15 cellular contexts compared by ENCODE assay signal in genomic region chr11:58060939-58061672, GRCh38. TPM values are rescaled to one million over a fixed set of nuclear protein-coding genes. Genes with fewer than 3 reads are reported as not detected.
DNase-seq lines count a peak whose midpoint lies in the region; ATAC-seq, FAIRE-seq and TF ChIP-seq lines count a peak whose summit lies in the region.
"Had no signal": no experiment of that assay in that cellular context is flagged by ENCODE, and none has a peak within 500 bp of the region (broad histone marks: within the 10 kb centered on the region; RNA-seq: fewer than 3 reads in every experiment).

No MANE protein-coding gene starts in this region.

- no peak for TF ChIP-seq RAD21 in K562 (CRISPR knock-in tag; conservative IDR thresholded peaks at IDR 0.05 in 1 of 2, IDR thresholded peaks at IDR 0.05 in 1 of 2)

- no peak overlapping the region for H3K9ac ChIP-seq in K562 (ENCODE audit: insufficient read depth in 1 of 2, low read depth in 2 of 2, low read length in 2 of 2)

- no TSS peak for BruUV-seq in K562 (replicated peaks; lab: Mats Ljungman, UMichigan)

- H2AFZ ChIP-seq in K562 (ENCODE audit: low read depth, low read length), result no peak overlapping the region

- TF ChIP-seq POLR2A in K562 (conservative IDR thresholded peaks at IDR 0.05), result no peak
- TF ChIP-seq POLR2A in prostate gland (IDR thresholded peaks at IDR 0.05), result no peak

- H3K9me3 ChIP-seq in K562 (replicated peaks; ENCODE audit: control insufficient read depth, insufficient read depth, low read depth, low read length), result no peaks in the 10 kb centered on the region
- H3K9me3 ChIP-seq in prostate gland, result no peaks in the 10 kb centered on the region

- H3K79me2 ChIP-seq in K562 (ENCODE audit: control insufficient read depth, insufficient read depth, low read length), result no peaks in the 10 kb centered on the region

- H3K4me2 ChIP-seq in K562 (ENCODE audit: insufficient read depth, low read length), result no peak overlapping the region

- H3K4me1 ChIP-seq in K562 (replicated peaks in 1 of 2; ENCODE audit: control insufficient read depth in 2 of 2, insufficient read depth in 2 of 2, low read length in 2 of 2) (no peaks in the 10 kb centered on the region), prostate gland (replicated peaks) (no peaks in the 10 kb centered on the region)

- 0% methylated on average over 6 of the region's 6 CpGs for WGBS in K562 (ENCODE audit: insufficient coverage, low coverage, missing lambda C conversion rate)
- 64% methylated on average over 6 of the region's 6 CpGs for WGBS in prostate gland

- H3K4me3 ChIP-seq in K562 (no peak overlapping the region), prostate gland (no peak overlapping the region)

- TF ChIP-seq EP300 in K562 (IDR thresholded peaks at IDR 0.05; ENCODE audit: low read length), result no peak

- no peaks in the 10 kb centered on the region for H4K20me1 ChIP-seq in K562 (replicated peaks; ENCODE audit: control insufficient read depth, insufficient read depth, low read length)

- intact Hi-C loops in K562 (cut with micrococcal nuclease) (loop anchor here (10.0 kb wide), 2 partner anchors 226 to 396 kb away; partner anchors contain the start of gene ZDHHC5), prostate gland (cut with DNase I) (no loop called here)

- POLR2A ChIA-PET in K562 (lab: Yijun Ruan, JAX), result no interaction called here

- FAIRE-seq in K562 (lab: Jason Lieb, UNC) (peak; percentile 46), urothelium cell line (lab: Jason Lieb, UNC) (no peak)
- FAIRE-seq: D721Med had no signal

- ATAC-seq in K562, result 0 out of 3 replicates have a peak, but pooled peaks have one; percentile 60

- peak; percentile 8 for DNase-seq in NCI-H748 (lab: John Stamatoyannopoulos, UW; ENCODE audit: unreplicated experiment)
- no peak for DNase-seq in NCI-H748 treated with DMSO at 0.1 percent for 48 hours (lab: John Stamatoyannopoulos, UW)
- no peak for DNase-seq in K562 (ENCODE audit: extremely low read depth in 1 of 4, low spot score in 3 of 4)
- DNase-seq in islet precursor cell, result peak; percentile 73
- peak; percentile 26 for DNase-seq in urothelium cell line (ENCODE audit: low spot score)
- no peak for DNase-seq in prostate gland (ENCODE audit: low spot score)
- DNase-seq in NCI-H187 (lab: John Stamatoyannopoulos, UW), result no peak
- DNase-seq in GDM1 (lab: John Stamatoyannopoulos, UW), result no peak
- DNase-seq: activated T-cell treated with anti-CD3 and anti-CD28 coated beads, Interleukin-2, amount 50 U/mL, for 72 hours; NCI-H1105; NCI-H524 had no signal

- no peak for TF ChIP-seq CTCF in K562 (IDR thresholded peaks at IDR 0.05 in 2 of 3, conservative IDR thresholded peaks at IDR 0.05 in 1 of 3; ENCODE audit: insufficient read depth in 2 of 3, low read depth in 1 of 3, low read length in 3 of 3)
- TF ChIP-seq CTCF in prostate gland (IDR thresholded peaks at IDR 0.05), result no peak

- in situ Hi-C loops in K562 (cut with MboI), result no loop called here

- no peaks in the 10 kb centered on the region for H3K27me3 ChIP-seq in K562 (ENCODE audit: control insufficient read depth in 2 of 2, insufficient read depth in 2 of 2, low read length in 2 of 2)
- H3K27me3 ChIP-seq in prostate gland (replicated peaks; ENCODE audit: insufficient read depth), result no peaks in the 10 kb centered on the region

- no peaks in the 10 kb centered on the region for H3K9me1 ChIP-seq in K562 (ENCODE audit: control insufficient read depth, insufficient read depth, low read length)

- H3K36me3 ChIP-seq in K562 (ENCODE audit: control insufficient read depth, insufficient read depth, low read length) (no peaks in the 10 kb centered on the region), prostate gland (no peaks in the 10 kb centered on the region)

- CTCF ChIA-PET in K562 (lab: Yijun Ruan, JAX; ENCODE audit: low intra/inter-chr PET ratio), result no interaction called here

- no peak overlapping the region for H3K27ac ChIP-seq in K562 (ENCODE audit: extremely low read depth, low read depth, low read length)
- no peak overlapping the region for H3K27ac ChIP-seq in prostate gland
- H3K27ac ChIP-seq: 22Rv1 had no signal

TF ChIP-seq in K562, 482 proteins besides CTCF, POLR2A, EP300 and RAD21 (continues in another document):
- TF ChIP-seq ZZZ3 (IDR thresholded peaks at IDR 0.05), result no peak
- no peak for TF ChIP-seq ZKSCAN1 (IDR thresholded peaks at IDR 0.05; ENCODE audit: low read depth, low read length)
- no peak for TF ChIP-seq ZNF707 (CRISPR knock-in tag; conservative IDR thresholded peaks at IDR 0.05)
- TF ChIP-seq PCBP1 (IDR thresholded peaks at IDR 0.05; ENCODE audit: low read depth, low read length, poor library complexity, severe bottlenecking), result no peak
- no peak for TF ChIP-seq RHOXF2B (CRISPR knock-in tag; conservative IDR thresholded peaks at IDR 0.05)
- TF ChIP-seq TAL1 (IDR thresholded peaks at IDR 0.05), result no peak
- TF ChIP-seq E2F4 (CRISPR knock-in tag; IDR thresholded peaks at IDR 0.05; ENCODE audit: low read depth), result no peak
- TF ChIP-seq CHD2 (IDR thresholded peaks at IDR 0.05; ENCODE audit: low read depth, low read length), result no peak
- TF ChIP-seq ZNF316 (IDR thresholded peaks at IDR 0.05), result no peak
- TF ChIP-seq NFIX (CRISPR knock-in tag; IDR thresholded peaks at IDR 0.05; ENCODE audit: low read depth), result no peak
- TF ChIP-seq, protein P1, sequence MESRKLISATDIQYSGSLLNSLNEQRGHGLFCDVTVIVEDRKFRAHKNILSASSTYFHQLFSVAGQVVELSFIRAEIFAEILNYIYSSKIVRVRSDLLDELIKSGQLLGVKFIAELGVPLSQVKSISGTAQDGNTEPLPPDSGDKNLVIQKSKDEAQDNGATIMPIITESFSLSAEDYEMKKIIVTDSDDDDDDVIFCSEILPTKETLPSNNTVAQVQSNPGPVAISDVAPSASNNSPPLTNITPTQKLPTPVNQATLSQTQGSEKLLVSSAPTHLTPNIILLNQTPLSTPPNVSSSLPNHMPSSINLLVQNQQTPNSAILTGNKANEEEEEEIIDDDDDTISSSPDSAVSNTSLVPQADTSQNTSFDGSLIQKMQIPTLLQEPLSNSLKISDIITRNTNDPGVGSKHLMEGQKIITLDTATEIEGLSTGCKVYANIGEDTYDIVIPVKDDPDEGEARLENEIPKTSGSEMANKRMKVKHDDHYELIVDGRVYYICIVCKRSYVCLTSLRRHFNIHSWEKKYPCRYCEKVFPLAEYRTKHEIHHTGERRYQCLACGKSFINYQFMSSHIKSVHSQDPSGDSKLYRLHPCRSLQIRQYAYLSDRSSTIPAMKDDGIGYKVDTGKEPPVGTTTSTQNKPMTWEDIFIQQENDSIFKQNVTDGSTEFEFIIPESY (CRISPR knock-in tag; IDR thresholded peaks at IDR 0.05), result no peak

RNA-seq across cellular contexts. Expression of gene OR6Q1, which starts 30.4 kb away (rescaled TPM):
- not detected in 2 replicates for total RNA-seq in K562 (2011; cell fraction: chromatin; rRNA removed; ENCODE audit: low replicate concordance)
- not detected in 2 replicates for total RNA-seq in K562 (2011; cell fraction: nucleolus; rRNA removed)
- not detected in 2 replicates for total RNA-seq in K562 (2011; cell fraction: nucleoplasm; rRNA removed)
- total RNA-seq in K562 (2014; rRNA removed) (not detected in 2 replicates), K562 (2014; rRNA removed; fragmentation: Illumina TruSeq; extraction: Trizol) (not detected in 2 replicates), K562 (2015; rRNA removed; fragmentation: Illumina TruSeq; extraction: Trizol) (not detected in 2 replicates), K562 (2021) (not detected in 2 replicates), prostate gland (not detected)
- polyA plus RNA-seq in K562 (2011; rRNA removed) (not detected in 2 replicates), K562 (2014; fragmentation: Illumina TruSeq; extraction: Trizol) (not detected in 2 replicates), K562 (2014; fragmentation: Nextera tagmentation; extraction: Ambion mirVana) (not detected), K562 (2014; rRNA removed) (not detected in 2 replicates)
- polyA plus RNA-seq in K562 (2011; cell fraction: cytosol; rRNA removed), result not detected in 2 replicates
- not detected in 2 replicates for polyA plus RNA-seq in K562 (2011; cell fraction: nucleus; rRNA removed)
- not detected in 2 replicates for polyA plus RNA-seq in K562 (2012)
- not detected in 2 replicates for polyA minus RNA-seq in K562 (2011; rRNA and poly(A)+ RNA removed)
- polyA minus RNA-seq in K562 (2011; cell fraction: cytosol; rRNA and poly(A)+ RNA removed), result not detected in 2 replicates
- not detected in 2 replicates for polyA minus RNA-seq in K562 (2011; cell fraction: nucleus; rRNA and poly(A)+ RNA removed)
- total RNA-seq: activated T-cell treated with anti-CD3 and anti-CD28 coated beads, Interleukin-2, amount 50 U/mL, for 72 hours; HT-29; myocyte had no signal

RNA-seq across cellular contexts. Expression of gene OR9Q1, which starts 37.4 kb away (rescaled TPM):
- total RNA-seq in K562 (2011; cell fraction: chromatin; rRNA removed; ENCODE audit: low replicate concordance), result not detected in 2 replicates
- total RNA-seq in K562 (2011; cell fraction: nucleolus; rRNA removed), result not detected in 2 replicates
- not detected in 2 replicates for total RNA-seq in K562 (2011; cell fraction: nucleoplasm; rRNA removed)
- not detected in 2 replicates for total RNA-seq in K562 (2014; rRNA removed)
- total RNA-seq in K562 (2014; rRNA removed; fragmentation: Illumina TruSeq; extraction: Trizol), result not detected in 2 replicates
- not detected in 2 replicates for total RNA-seq in K562 (2015; rRNA removed; fragmentation: Illumina TruSeq; extraction: Trizol)
- not detected in 2 replicates for total RNA-seq in K562 (2021)
- polyA plus RNA-seq in K562 (2011; rRNA removed), result not detected in 2 replicates
- not detected in 2 replicates for polyA plus RNA-seq in K562 (2011; cell fraction: cytosol; rRNA removed)
- not detected in 2 replicates for polyA plus RNA-seq in K562 (2011; cell fraction: nucleus; rRNA removed)
- polyA plus RNA-seq in K562 (2012), result not detected in 2 replicates
- polyA plus RNA-seq in K562 (2014; fragmentation: Illumina TruSeq; extraction: Trizol), result not detected in 2 replicates
- polyA plus RNA-seq in K562 (2014; fragmentation: Nextera tagmentation; extraction: Ambion mirVana), result not detected
- not detected in 2 replicates for polyA plus RNA-seq in K562 (2014; rRNA removed)
- not detected in 2 replicates for polyA minus RNA-seq in K562 (2011; rRNA and poly(A)+ RNA removed)
- not detected in 2 replicates for polyA minus RNA-seq in K562 (2011; cell fraction: cytosol; rRNA and poly(A)+ RNA removed)
- not detected in 2 replicates for polyA minus RNA-seq in K562 (2011; cell fraction: nucleus; rRNA and poly(A)+ RNA removed)
- not detected for total RNA-seq in prostate gland
- total RNA-seq: activated T-cell treated with anti-CD3 and anti-CD28 coated beads, Interleukin-2, amount 50 U/mL, for 72 hours; HT-29; myocyte had no signal

Comparison
In these comparisons a context has a peak if more than half of its experiments do, and no peak if none do; other contexts are left out.
1. DNase-seq: peak in NCI-H748 (single experiment), islet precursor cell (single experiment) and urothelium cell line (single experiment); none in NCI-H748 treated with DMSO at 0.1 percent for 48 hours (single experiment), K562 (0 of 4), prostate gland (single experiment), NCI-H187 (0 of 2) and GDM1 (single experiment).